1 cellular context compared by ENCODE assay signal in the genomic region with DNA sequence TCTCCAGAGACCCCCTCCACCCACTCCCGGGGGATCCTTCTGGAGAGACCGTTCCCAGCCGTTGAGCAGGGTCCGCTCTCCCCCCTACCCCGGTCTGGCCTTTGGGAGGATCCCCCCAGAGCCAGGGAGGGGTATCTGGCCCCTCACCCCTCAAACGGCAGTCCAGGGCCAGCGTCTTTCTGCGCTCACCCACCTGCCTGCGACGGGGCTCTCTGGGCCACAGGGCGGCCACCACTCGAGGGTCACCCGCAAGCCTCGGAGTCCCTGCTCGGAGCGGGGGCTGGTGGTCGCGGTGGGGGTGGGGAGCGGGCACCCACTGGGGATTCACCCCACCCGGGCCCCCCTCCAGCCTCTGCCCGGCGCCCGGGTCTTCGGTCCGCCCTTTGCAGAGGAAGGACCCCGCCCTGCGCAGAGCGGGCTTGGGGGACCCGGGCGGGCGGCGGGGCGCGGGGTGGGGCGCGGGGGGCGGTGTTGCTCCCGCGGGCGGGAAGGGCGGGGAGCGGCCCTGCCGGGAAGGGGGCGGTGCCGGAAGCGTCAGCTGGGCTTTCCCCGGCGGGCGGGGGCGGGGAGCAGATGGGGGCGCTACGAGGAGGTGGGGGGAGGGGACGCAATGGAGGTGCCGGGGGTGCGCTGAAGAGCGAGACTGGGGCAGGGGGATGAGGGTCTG.
TF ChIP-seq lines count a peak whose summit lies in the region.

No MANE protein-coding gene starts in this region.

TF ChIP-seq in SK-N-SH, 30 proteins besides CTCF, POLR2A, EP300 and RAD21 (continued from another document):
- TF ChIP-seq YY1 (IDR thresholded peaks at IDR 0.05; ENCODE audit: low read depth) = no peak
